Comparison of ENCODE assay signal across 8 cellular contexts in genomic region chr20:48620486-48621255, GRCh38.
A peak's percentile ranks its signal among the peaks of the same experiment; 100 is the strongest.
DNase-seq lines count a peak whose midpoint lies in the region; ATAC-seq and TF ChIP-seq lines count a peak whose summit lies in the region.

No MANE protein-coding gene starts in this region.

- no peaks in the 10 kb centered on the region for H3K9me3 Mint-ChIP-seq in activated naive CD8-positive, alpha-beta T cell treated with anti-CD3 and anti-CD28 coated beads, Interleukin-2, amount 50 U/mL, for 24 hours

- H3K9me3 ChIP-seq in heart left ventricle: no peaks in the 10 kb centered on the region
- H3K9me3 ChIP-seq in parathyroid adenoma (ENCODE audit: control insufficient read depth, low read length): no peaks in the 10 kb centered on the region
- H3K9me3 ChIP-seq in tibial nerve: no peaks in the 10 kb centered on the region

- no peak overlapping the region for H3K9ac ChIP-seq in parathyroid adenoma

- H3K36me3 ChIP-seq in heart left ventricle (peaks cover 0 to 22% (median 6%) of the 10 kb centered on the region in 9 donors), parathyroid adenoma (ENCODE audit: control insufficient read depth, insufficient read depth, low read length) (no peaks in the 10 kb centered on the region), tibial nerve (peaks cover 0 to 17% (median 7%) of the 10 kb centered on the region in 3 donors)

- no peaks in the 10 kb centered on the region for H3K79me2 ChIP-seq in parathyroid adenoma

- H3K4me1 Mint-ChIP-seq in activated naive CD8-positive, alpha-beta T cell treated with anti-CD3 and anti-CD28 coated beads, Interleukin-2, amount 50 U/mL, for 24 hours: peaks cover 7% of the 10 kb centered on the region

- ATAC-seq in GM19023 (IDR thresholded peaks at IDR 0.05; ENCODE audit: unreplicated experiment) (peak; percentile 55), heart left ventricle (peak; percentile 88 to 95 (median 94))
- ATAC-seq in activated naive CD8-positive, alpha-beta T cell treated with anti-CD3 and anti-CD28 coated beads, Interleukin-2, amount 50 U/mL, for 24 hours: peak; percentile 77

- no peaks in the 10 kb centered on the region for H3K27me3 Mint-ChIP-seq in activated naive CD8-positive, alpha-beta T cell treated with anti-CD3 and anti-CD28 coated beads, Interleukin-2, amount 50 U/mL, for 24 hours

- no peak for TF ChIP-seq POLR2A in heart left ventricle (IDR thresholded peaks at IDR 0.05)
- no peak for TF ChIP-seq POLR2A in tibial nerve (IDR thresholded peaks at IDR 0.05)

- H3K27ac ChIP-seq in heart left ventricle: no peak overlapping the region
- H3K27ac ChIP-seq in parathyroid adenoma: no peak overlapping the region
- H3K27ac ChIP-seq in tibial nerve: no peak overlapping the region

- H3K4me2 ChIP-seq in parathyroid adenoma (ENCODE audit: low read length): peak overlapping the region; percentile 61

- H3K4me3 ChIP-seq in heart left ventricle (peak overlapping the region in 9 of 12 donors; percentile 1 to 55 (median 37)), parathyroid adenoma (ENCODE audit: low read depth, low read length) (peak overlapping the region; percentile 51), tibial nerve (peak overlapping the region in 2 of 4 donors; percentile 11 to 42)

- no peak overlapping the region for H3K27ac Mint-ChIP-seq in activated naive CD8-positive, alpha-beta T cell treated with anti-CD3 and anti-CD28 coated beads, Interleukin-2, amount 50 U/mL, for 24 hours

- H3K27me3 ChIP-seq in heart left ventricle (no peaks in the 10 kb centered on the region), parathyroid adenoma (ENCODE audit: control insufficient read depth, insufficient read depth, low read length) (no peaks in the 10 kb centered on the region), tibial nerve (no peaks in the 10 kb centered on the region)

- in situ Hi-C loops in ACHN (cut with HindIII; ENCODE audit: low pct_ligation_motif_present, low pct_unique_long_range_greater_than_20kb, low sequenced_read_pairs): no loop called here

- TF ChIP-seq CTCF in heart left ventricle (IDR thresholded peaks at IDR 0.05) (peak in 11 of 12 donors; percentile 74 to 90 (median 81)), parathyroid adenoma (IDR thresholded peaks at IDR 0.05) (peak; percentile 97), tibial nerve (IDR thresholded peaks at IDR 0.05) (peak; percentile 83 to 93 (median 88))

- DNase-seq in ACHN (peak; percentile 83), NCI-H1105 treated with DMSO at 0.1 percent for 48 hours (lab: John Stamatoyannopoulos, UW) (peak; percentile 84), SW480 (ENCODE audit: low spot score) (peak; percentile 91), heart left ventricle (peak; percentile 84 to 91 (median 86)), tibial nerve (ENCODE audit: low spot score in 2 of 2) (peak; percentile 68 to 79)
- peak; percentile 83 for DNase-seq in activated naive CD8-positive, alpha-beta T cell treated with anti-CD3 and anti-CD28 coated beads, Interleukin-2, amount 50 U/mL, for 24 hours

- no peak for TF ChIP-seq EP300 in tibial nerve (IDR thresholded peaks at IDR 0.05)

- peaks cover 2% of the 10 kb centered on the region for H3K36me3 Mint-ChIP-seq in activated naive CD8-positive, alpha-beta T cell treated with anti-CD3 and anti-CD28 coated beads, Interleukin-2, amount 50 U/mL, for 24 hours (ENCODE audit: low read depth)

- H3K4me3 Mint-ChIP-seq in activated naive CD8-positive, alpha-beta T cell treated with anti-CD3 and anti-CD28 coated beads, Interleukin-2, amount 50 U/mL, for 24 hours: peak overlapping the region; percentile 39

- H3K4me1 ChIP-seq in heart left ventricle: peaks cover 0 to 27% (median 15%) of the 10 kb centered on the region in 12 donors
- H3K4me1 ChIP-seq in parathyroid adenoma: peaks cover 9% of the 10 kb centered on the region
- H3K4me1 ChIP-seq in tibial nerve: peaks cover 0 to 20% (median 5%) of the 10 kb centered on the region in 4 donors

- H2AFZ ChIP-seq in parathyroid adenoma: peak overlapping the region; percentile 34

- WGBS in heart left ventricle, 4 donors: 1 to 4% (median 2%) methylated on average over 20 to 24 of the region's 24 CpGs
- 6% methylated on average over 20 to 23 of the region's 24 CpGs for WGBS in tibial nerve, 2 donors

- intact Hi-C loops in heart left ventricle (cut with DNase I): loop anchor here (1.0 to 10.0 kb wide), 17 partner anchors 763 to 1876 kb away; partner anchors contain the start of gene SULF2 (in 1 of the 10)
